ENCODE assay signal across 14 cellular contexts in genomic region chr3:57127849-57128566, GRCh38. TPM values are rescaled to one million over a fixed set of nuclear protein-coding genes. Genes with fewer than 3 reads are reported as not detected.
DNase-seq lines count a peak whose midpoint lies in the region; ATAC-seq and TF ChIP-seq lines count a peak whose summit lies in the region.
"Had no signal": no experiment of that assay in that cellular context is flagged by ENCODE, and none has a peak within 500 bp of the region (broad histone marks: within the 10 kb centered on the region; RNA-seq: fewer than 3 reads in every experiment).

No MANE protein-coding gene starts in this region.

- TF ChIP-seq POLR2A in sigmoid colon (IDR thresholded peaks at IDR 0.05) = no peak

- TF ChIP-seq EP300 in sigmoid colon (IDR thresholded peaks at IDR 0.05) = no peak

- no peaks in the 10 kb centered on the region for H3K9me3 ChIP-seq in heart right ventricle
- H3K9me3 ChIP-seq in sigmoid colon = no peaks in the 10 kb centered on the region

- WGBS in heart right ventricle, 2 donors = 65 to 71% methylated on average over 12 of the region's 12 CpGs
- 70 to 86% methylated on average over 12 of the region's 12 CpGs for WGBS in sigmoid colon, 2 donors

- H3K4me3 ChIP-seq in heart right ventricle (no peak overlapping the region), sigmoid colon (peak overlapping the region in 3 of 4 donors; percentile 1 to 24 (median 11))

- DNase-seq in Daoy (ENCODE audit: low read depth) (peak; percentile 74), amniotic stem cell (lab: John Stamatoyannopoulos, UW) (peak; percentile 49), heart right ventricle (no peak), sigmoid colon (no peak)
- DNase-seq: activated CD4-positive, CD25-positive, alpha-beta regulatory T cell treated with anti-CD3 and anti-CD28 coated beads, Interleukin-2, amount 50 U/mL, for 72 hours; activated gamma-delta T cell; effector memory CD8-positive, alpha-beta T cell; left colon; right cardiac atrium had no signal

- H3K27ac ChIP-seq in heart right ventricle = peak overlapping the region in 7 of 10 donors; percentile 0 to 50 (median 11)
- peak overlapping the region; percentile 53 to 87 (median 82) for H3K27ac ChIP-seq in sigmoid colon

- H3K4me1 ChIP-seq in heart right ventricle (peaks cover 0 to 51% (median 8%) of the 10 kb centered on the region in 9 donors), sigmoid colon (peaks cover 0 to 70% (median 41%) of the 10 kb centered on the region in 4 donors)

- no peaks in the 10 kb centered on the region for H3K27me3 ChIP-seq in heart right ventricle
- no peaks in the 10 kb centered on the region for H3K27me3 ChIP-seq in sigmoid colon

- ATAC-seq in heart right ventricle = peak in 4 of 8 donors; percentile 44 to 78 (median 54)
- ATAC-seq in GM18909 (IDR thresholded peaks at IDR 0.05; ENCODE audit: poor library complexity, unreplicated experiment) = no peak
- ATAC-seq in GM21447 (IDR thresholded peaks at IDR 0.05; ENCODE audit: unreplicated experiment) = no peak
- ATAC-seq in GM21723 (IDR thresholded peaks at IDR 0.05; ENCODE audit: unreplicated experiment) = no peak
- ATAC-seq in GM18502 (IDR thresholded peaks at IDR 0.05; ENCODE audit: poor library complexity, unreplicated experiment) = no peak
- ATAC-seq: effector memory CD8-positive, alpha-beta T cell; left colon had no signal

- no peaks in the 10 kb centered on the region for H3K36me3 ChIP-seq in heart right ventricle
- H3K36me3 ChIP-seq in sigmoid colon = no peaks in the 10 kb centered on the region

- intact Hi-C loops in heart right ventricle (cut with DNase I) = loop anchor here in 1 of 10 donors (5.0 kb wide), 1 partner anchor 39 kb away; the partner anchor contains the start of gene IL17RD
- intact Hi-C loops in sigmoid colon (cut with DNase I) = no loop called here

- TF ChIP-seq CTCF in heart right ventricle (IDR thresholded peaks at IDR 0.05) = no peak
- no peak for TF ChIP-seq CTCF in sigmoid colon (IDR thresholded peaks at IDR 0.05)

RNA-seq across cellular contexts. Expression of gene IL17RD, which starts 37.1 kb away (rescaled TPM):
- total RNA-seq in Daoy (2014; rRNA removed; shearing (Covaris generic)) = 0.46 and 0.71 TPM in 2 replicates
- total RNA-seq in heart right ventricle (10 to 100 TPM in 2 of 10 donors, 1 to 10 TPM in 8; 3.3 to 15.6 (median 6.0) TPM), sigmoid colon (10 to 100 TPM; 16.8 to 46.8 (median 20.6) TPM)
- polyA plus RNA-seq in heart right ventricle (1 to 10 TPM; 1.3 TPM), sigmoid colon (1 to 10 TPM in 1 of 3 donors, under 1 TPM in 2; under 0.01 to 1.2 (median 0.60) TPM)
- polyA plus RNA-seq: CD14-positive monocyte had no signal

Comparison
In these comparisons a context has a peak if more than half of its experiments do, and no peak if none do; other contexts are left out.
1. DNase-seq: peak in Daoy (single experiment) and amniotic stem cell (single experiment); none in heart right ventricle (0 of 2) and sigmoid colon (single experiment).
2. H3K4me3 ChIP-seq: peak in sigmoid colon (3 of 4); none in heart right ventricle (0 of 10).